ENCODE assay signal across 16 cellular contexts in genomic region chr18:8726281-8726680, GRCh38. TPM values are rescaled to one million over a fixed set of nuclear protein-coding genes. Genes with fewer than 3 reads are reported as not detected.
A peak's percentile ranks its signal among the peaks of the same experiment; 100 is the strongest.
DNase-seq lines count a peak whose midpoint lies in the region; ATAC-seq and TF ChIP-seq lines count a peak whose summit lies in the region.
"Had no signal": no experiment of that assay in that cellular context is flagged by ENCODE, and none has a peak within 500 bp of the region (broad histone marks: within the 10 kb centered on the region; RNA-seq: fewer than 3 reads in every experiment).

No MANE protein-coding gene starts in this region.

- H3K4me1 ChIP-seq in HEK293 (ENCODE audit: control insufficient read depth, insufficient read depth, low read length) (peaks cover 5% of the 10 kb centered on the region), OCI-LY7 (ENCODE audit: insufficient read depth, low read length, poor library complexity, severe bottlenecking) (peaks cover 50% of the 10 kb centered on the region), mesenchymal stem cell (ENCODE audit: control insufficient read depth, insufficient read depth, low read depth, low read length) (peaks cover 25% of the 10 kb centered on the region)

- DNase-seq in OCI-LY7 (ENCODE audit: low spot score) = peak; percentile 53
- no peak for DNase-seq in mesenchymal stem cell
- DNase-seq in stimulated activated naive CD4-positive, alpha-beta T cell (lab: John Stamatoyannopoulos, UW) = no peak
- no peak for DNase-seq in NCI-H446 treated with DMSO at 0.1 percent for 48 hours (lab: John Stamatoyannopoulos, UW)
- DNase-seq in NCI-H1048 (lab: John Stamatoyannopoulos, UW) = no peak
- DNase-seq: ACHN; Caco-2; CD4-positive, alpha-beta T cell; DMS153; DMS79; GF-D8 had no signal

- H2BK120ac ChIP-seq in mesenchymal stem cell (ENCODE audit: low read depth, low read length) = peak overlapping the region; percentile 19

- H3K4me2 ChIP-seq in OCI-LY7 (ENCODE audit: low read length) (peak overlapping the region; percentile 63), mesenchymal stem cell (ENCODE audit: low read length, poor library complexity, severe bottlenecking) (no peak overlapping the region)
- H3K4me2 ChIP-seq: GM23338 had no signal

- H4K8ac ChIP-seq in mesenchymal stem cell (ENCODE audit: low read length) = no peak overlapping the region

- H3K9ac ChIP-seq in mesenchymal stem cell (ENCODE audit: low read length) = no peak overlapping the region

- H2AK5ac ChIP-seq in mesenchymal stem cell (ENCODE audit: low read length, severe bottlenecking) = no peak overlapping the region

- no peak overlapping the region for H4K91ac ChIP-seq in mesenchymal stem cell (ENCODE audit: low read length)

- H3K27ac ChIP-seq in HEK293 (ENCODE audit: extremely low read depth, low read depth, low read length) (no peak overlapping the region), OCI-LY7 (ENCODE audit: low read depth, low read length, poor library complexity, severe bottlenecking) (peak overlapping the region; percentile 84), mesenchymal stem cell (ENCODE audit: low read length, poor library complexity, severe bottlenecking) (no peak overlapping the region)
- H3K27ac ChIP-seq: C4-2B had no signal

- TF ChIP-seq CTCF in HEK293 (tag by site-specific recombination; IDR thresholded peaks at IDR 0.05) (no peak), OCI-LY7 (conservative IDR thresholded peaks at IDR 0.05; ENCODE audit: low read length) (no peak)

- H3K79me2 ChIP-seq in OCI-LY7 (ENCODE audit: insufficient read depth, low read depth, low read length) = peaks cover 48% of the 10 kb centered on the region

- no peaks in the 10 kb centered on the region for H3K9me2 ChIP-seq in OCI-LY7 (ENCODE audit: insufficient read depth, low read length)

- H3K27me3 ChIP-seq in mesenchymal stem cell (ENCODE audit: control insufficient read depth in 1 of 2, insufficient read depth in 1 of 2, low read length in 2 of 2) = no peaks in the 10 kb centered on the region

- POLR2A ChIA-PET in HEK293 (lab: Yijun Ruan, JAX) (interaction anchor here (1.0 kb wide), 1 partner anchor 19 kb away, joined by 3 read pairs; no protein-coding TSS in a partner anchor), OCI-LY7 (lab: Charles Lee) (interaction anchor here (0.6 to 6.7 kb wide), 7 partner anchors 11 to 57 kb away, joined by 3 to 53 read pairs (median 9); no protein-coding TSS in a partner anchor)

- ATAC-seq in HG02571 (IDR thresholded peaks at IDR 0.05; ENCODE audit: unreplicated experiment) = no peak
- ATAC-seq: GM23338, HCT116 had no signal

- intact Hi-C loops in OCI-LY7 (cut with micrococcal nuclease; ENCODE audit: unreplicated experiment) = loop anchor here (2.0 kb wide), 2 partner anchors 17 to 19 kb away; no protein-coding TSS in a partner anchor

- H3K79me1 ChIP-seq in mesenchymal stem cell (replicated peaks; ENCODE audit: low read length, poor library complexity, severe bottlenecking) = peaks cover 2% of the 10 kb centered on the region

- BruUV-seq in OCI-LY7 (replicated peaks; lab: Mats Ljungman, UMichigan) = no TSS peak

- no peaks in the 10 kb centered on the region for H4K20me1 ChIP-seq in OCI-LY7 (ENCODE audit: insufficient read depth, low read length)

- 92% methylated on average over 3 of the region's 17 CpGs for WGBS in mesenchymal stem cell

- H2BK5ac ChIP-seq in mesenchymal stem cell (ENCODE audit: low read depth, low read length, poor library complexity, severe bottlenecking) = no peak overlapping the region

- no peak overlapping the region for H2BK15ac ChIP-seq in mesenchymal stem cell (ENCODE audit: low read depth, poor library complexity, severe bottlenecking)

- H3K36me3 ChIP-seq in HEK293 (ENCODE audit: control insufficient read depth in 2 of 2, insufficient read depth in 1 of 2, low read length in 2 of 2) (peaks cover 0 to 12% of the 10 kb centered on the region in 2 experiments; a peak in 2 of 3 replicates), OCI-LY7 (ENCODE audit: insufficient read depth, low read length) (peaks cover 92% of the 10 kb centered on the region), mesenchymal stem cell (ENCODE audit: control insufficient read depth in 1 of 2, insufficient read depth in 2 of 2, low read depth in 1 of 2, low read length in 2 of 2) (peaks cover 38 to 78% of the 10 kb centered on the region in 2 experiments)

- no peak overlapping the region for H3K23ac ChIP-seq in mesenchymal stem cell (ENCODE audit: low read length in 2 of 2)

- H3K18ac ChIP-seq in mesenchymal stem cell (ENCODE audit: low read depth in 1 of 2, low read length in 2 of 2) = no peak overlapping the region

- CTCF ChIA-PET in HEK293 (lab: Yijun Ruan, JAX) = no interaction called here
- CTCF ChIA-PET in OCI-LY7 (lab: Charles Lee; ENCODE audit: unreplicated experiment) = no interaction called here

- no peaks in the 10 kb centered on the region for H3K9me3 ChIP-seq in HEK293 (ENCODE audit: control insufficient read depth, insufficient read depth, low read depth, low read length)
- peaks cover 8% of the 10 kb centered on the region; the same call in 1 of the 2 replicates for H3K9me3 ChIP-seq in OCI-LY7 (ENCODE audit: low read length)
- H3K9me3 ChIP-seq in mesenchymal stem cell (ENCODE audit: control insufficient read depth, low read length) = no peaks in the 10 kb centered on the region
- H3K9me3 ChIP-seq: Caco-2 had no signal

- no peak overlapping the region for H3K4ac ChIP-seq in mesenchymal stem cell (ENCODE audit: low read depth in 1 of 2, low read length in 2 of 2)

- H2BK12ac ChIP-seq in mesenchymal stem cell (ENCODE audit: low read length in 2 of 2) = no peak overlapping the region

- H2AFZ ChIP-seq in OCI-LY7 (ENCODE audit: low read length) = no peak overlapping the region
- H2AFZ ChIP-seq in mesenchymal stem cell (ENCODE audit: low read depth, low read length) = no peak overlapping the region
- H2AFZ ChIP-seq: GM23338 had no signal

- H3K4me3 ChIP-seq in HEK293 (ENCODE audit: low read depth, low read length) = no peak overlapping the region
- peak overlapping the region; percentile 34 for H3K4me3 ChIP-seq in OCI-LY7 (ENCODE audit: low read depth, low read length, poor library complexity, severe bottlenecking)
- H3K4me3 ChIP-seq in mesenchymal stem cell (ENCODE audit: insufficient read depth in 1 of 2, low read depth in 1 of 2, low read length in 2 of 2) = no peak overlapping the region
- H3K4me3 ChIP-seq: GM23338 had no signal

- H3K14ac ChIP-seq in mesenchymal stem cell (ENCODE audit: low read length in 2 of 2) = no peak overlapping the region

TF ChIP-seq in HEK293, 187 proteins besides CTCF, POLR2A, EP300 and RAD21:
- TF ChIP-seq ZNF174 (tag by site-specific recombination; IDR thresholded peaks at IDR 0.05) (no peak), ZNF596 (tag by site-specific recombination; IDR thresholded peaks at IDR 0.05) (peak; percentile 90), ZNF223 (tag by site-specific recombination; IDR thresholded peaks at IDR 0.05) (no peak), ZNF600 (tag by site-specific recombination; IDR thresholded peaks at IDR 0.05) (no peak), SALL2 (tag by site-specific recombination; IDR thresholded peaks at IDR 0.05; ENCODE audit: borderline replicate concordance) (no peak), ZNF701 (tag by site-specific recombination; IDR thresholded peaks at IDR 0.05) (no peak), ZNF114 (tag by site-specific recombination; IDR thresholded peaks at IDR 0.05) (no peak), ZNF76 (tag by site-specific recombination; IDR thresholded peaks at IDR 0.05; ENCODE audit: borderline replicate concordance, low read depth) (no peak), ZBTB1 (tag by site-specific recombination; IDR thresholded peaks at IDR 0.05) (no peak)
TF ChIP-seq in HEK293: peak in this region for 1.

RNA-seq across cellular contexts. Expression of gene MTCL1, which starts 20.9 kb away (rescaled TPM):
- 82.8 and 96.8 TPM in 2 replicates for total RNA-seq in OCI-LY7 (2014; rRNA removed; shearing (Covaris generic))
- 159 and 170 TPM in 2 replicates for total RNA-seq in OCI-LY7 (2022)
- polyA plus RNA-seq in mesenchymal stem cell (2013, experiment 1 of 2) = 15.4 TPM
- polyA plus RNA-seq in mesenchymal stem cell (2013, experiment 2 of 2) = 15.4 TPM
